1 cellular context compared by ENCODE assay signal in genomic region chr6:7727150-7727950, GRCh38.
A peak's percentile ranks its signal among the peaks of the same experiment; 100 is the strongest.
TF ChIP-seq lines count a peak whose summit lies in the region.

No MANE protein-coding gene starts in this region.

TF ChIP-seq in HEK293, 187 proteins besides CTCF, POLR2A, EP300 and RAD21 (continued from another document and continues in another):
- no peak for TF ChIP-seq ZSCAN18 (tag by site-specific recombination; IDR thresholded peaks at IDR 0.05)
- no peak for TF ChIP-seq ZNF202 (tag by site-specific recombination; IDR thresholded peaks at IDR 0.05; ENCODE audit: borderline replicate concordance)
- TF ChIP-seq, protein P1, sequence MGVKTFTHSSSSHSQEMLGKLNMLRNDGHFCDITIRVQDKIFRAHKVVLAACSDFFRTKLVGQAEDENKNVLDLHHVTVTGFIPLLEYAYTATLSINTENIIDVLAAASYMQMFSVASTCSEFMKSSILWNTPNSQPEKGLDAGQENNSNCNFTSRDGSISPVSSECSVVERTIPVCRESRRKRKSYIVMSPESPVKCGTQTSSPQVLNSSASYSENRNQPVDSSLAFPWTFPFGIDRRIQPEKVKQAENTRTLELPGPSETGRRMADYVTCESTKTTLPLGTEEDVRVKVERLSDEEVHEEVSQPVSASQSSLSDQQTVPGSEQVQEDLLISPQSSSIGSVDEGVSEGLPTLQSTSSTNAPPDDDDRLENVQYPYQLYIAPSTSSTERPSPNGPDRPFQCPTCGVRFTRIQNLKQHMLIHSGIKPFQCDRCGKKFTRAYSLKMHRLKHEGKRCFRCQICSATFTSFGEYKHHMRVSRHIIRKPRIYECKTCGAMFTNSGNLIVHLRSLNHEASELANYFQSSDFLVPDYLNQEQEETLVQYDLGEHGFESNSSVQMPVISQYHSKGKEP (tag by site-specific recombination; IDR thresholded peaks at IDR 0.05) = 0 out of 2 replicates have a peak, but pooled peaks have one; percentile 25
- TF ChIP-seq ZNF24 (tag by site-specific recombination; IDR thresholded peaks at IDR 0.05) = no peak
- no peak for TF ChIP-seq GLI2 (tag by site-specific recombination; IDR thresholded peaks at IDR 0.05; ENCODE audit: borderline replicate concordance, low read depth)
- no peak for TF ChIP-seq ZNF248 (tag by site-specific recombination; IDR thresholded peaks at IDR 0.05)
- peak; percentile 22; the same call in 1 of the 2 replicates for TF ChIP-seq ZXDB (tag by site-specific recombination; IDR thresholded peaks at IDR 0.05)
- TF ChIP-seq ZNF488 (tag by site-specific recombination; IDR thresholded peaks at IDR 0.05) = no peak
- no peak for TF ChIP-seq ZNF148 (tag by site-specific recombination; IDR thresholded peaks at IDR 0.05; ENCODE audit: borderline replicate concordance)
- peak; percentile 88 for TF ChIP-seq PATZ1 (tag by site-specific recombination; IDR thresholded peaks at IDR 0.05)
- TF ChIP-seq ZNF624 (tag by site-specific recombination; IDR thresholded peaks at IDR 0.05) = no peak
- TF ChIP-seq, protein P2, sequence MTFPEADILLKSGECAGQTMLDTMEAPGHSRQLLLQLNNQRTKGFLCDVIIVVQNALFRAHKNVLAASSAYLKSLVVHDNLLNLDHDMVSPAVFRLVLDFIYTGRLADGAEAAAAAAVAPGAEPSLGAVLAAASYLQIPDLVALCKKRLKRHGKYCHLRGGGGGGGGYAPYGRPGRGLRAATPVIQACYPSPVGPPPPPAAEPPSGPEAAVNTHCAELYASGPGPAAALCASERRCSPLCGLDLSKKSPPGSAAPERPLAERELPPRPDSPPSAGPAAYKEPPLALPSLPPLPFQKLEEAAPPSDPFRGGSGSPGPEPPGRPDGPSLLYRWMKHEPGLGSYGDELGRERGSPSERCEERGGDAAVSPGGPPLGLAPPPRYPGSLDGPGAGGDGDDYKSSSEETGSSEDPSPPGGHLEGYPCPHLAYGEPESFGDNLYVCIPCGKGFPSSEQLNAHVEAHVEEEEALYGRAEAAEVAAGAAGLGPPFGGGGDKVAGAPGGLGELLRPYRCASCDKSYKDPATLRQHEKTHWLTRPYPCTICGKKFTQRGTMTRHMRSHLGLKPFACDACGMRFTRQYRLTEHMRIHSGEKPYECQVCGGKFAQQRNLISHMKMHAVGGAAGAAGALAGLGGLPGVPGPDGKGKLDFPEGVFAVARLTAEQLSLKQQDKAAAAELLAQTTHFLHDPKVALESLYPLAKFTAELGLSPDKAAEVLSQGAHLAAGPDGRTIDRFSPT (tag by site-specific recombination; IDR thresholded peaks at IDR 0.05) = no peak
- no peak for TF ChIP-seq ZNF37A (tag by site-specific recombination; IDR thresholded peaks at IDR 0.05)
- TF ChIP-seq ATF2 (tag by site-specific recombination; IDR thresholded peaks at IDR 0.05; ENCODE audit: low read depth) = no peak
- TF ChIP-seq ZNF175 (tag by site-specific recombination; IDR thresholded peaks at IDR 0.05) = no peak
- no peak for TF ChIP-seq ZNF560 (tag by site-specific recombination; IDR thresholded peaks at IDR 0.05; ENCODE audit: borderline replicate concordance)
- TF ChIP-seq ZNF707 (tag by site-specific recombination; IDR thresholded peaks at IDR 0.05) = no peak
- TF ChIP-seq ZNF677 (tag by site-specific recombination; IDR thresholded peaks at IDR 0.05) = no peak
- no peak for TF ChIP-seq ZNF155 (tag by site-specific recombination; IDR thresholded peaks at IDR 0.05)
- TF ChIP-seq RBAK (tag by site-specific recombination; IDR thresholded peaks at IDR 0.05) = no peak
- TF ChIP-seq TCF7L2 (IDR thresholded peaks at IDR 0.05; ENCODE audit: borderline replicate concordance, low read depth, low read length) = no peak
- TF ChIP-seq ZIC2 (tag by site-specific recombination; IDR thresholded peaks at IDR 0.05) = no peak
- no peak for TF ChIP-seq ZNF837 (tag by site-specific recombination; IDR thresholded peaks at IDR 0.05)
- TF ChIP-seq, protein P3, sequence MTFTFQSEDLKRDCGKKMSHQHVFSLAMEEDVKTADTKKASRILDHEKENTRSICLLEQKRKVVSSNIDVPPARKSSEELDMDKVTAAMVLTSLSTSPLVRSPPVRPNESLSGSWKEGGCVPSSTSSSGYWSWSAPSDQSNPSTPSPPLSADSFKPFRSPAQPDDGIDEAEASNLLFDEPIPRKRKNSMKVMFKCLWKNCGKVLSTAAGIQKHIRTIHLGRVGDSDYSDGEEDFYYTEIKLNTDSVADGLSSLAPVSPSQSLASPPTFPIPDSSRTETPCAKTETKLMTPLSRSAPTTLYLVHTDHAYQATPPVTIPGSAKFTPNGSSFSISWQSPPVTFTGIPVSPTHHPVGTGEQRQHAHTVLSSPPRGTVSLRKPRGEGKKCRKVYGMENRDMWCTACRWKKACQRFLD (tag by site-specific recombination; IDR thresholded peaks at IDR 0.05) = no peak
- TF ChIP-seq ZNF596 (tag by site-specific recombination; IDR thresholded peaks at IDR 0.05) = no peak
- no peak for TF ChIP-seq REPIN1 (tag by site-specific recombination; IDR thresholded peaks at IDR 0.05; ENCODE audit: low read depth)
- TF ChIP-seq ZSCAN4 (tag by site-specific recombination; IDR thresholded peaks at IDR 0.05) = no peak
- TF ChIP-seq ZNF302 (tag by site-specific recombination; IDR thresholded peaks at IDR 0.05; ENCODE audit: low read depth) = no peak
- TF ChIP-seq ZNF843 (tag by site-specific recombination; IDR thresholded peaks at IDR 0.05) = no peak
- peak; percentile 42; the same call in 1 of the 2 replicates for TF ChIP-seq ZBTB17 (tag by site-specific recombination; IDR thresholded peaks at IDR 0.05)
- no peak for TF ChIP-seq ZNF549 (tag by site-specific recombination; IDR thresholded peaks at IDR 0.05)
- TF ChIP-seq TRIM28 (IDR thresholded peaks at IDR 0.05; ENCODE audit: borderline replicate concordance, low read length) = no peak
- TF ChIP-seq ZBTB48 (tag by site-specific recombination; IDR thresholded peaks at IDR 0.05) = no peak
- TF ChIP-seq KLF8 (tag by site-specific recombination; IDR thresholded peaks at IDR 0.05) = peak; percentile 60
- no peak; the same call in none of the 2 replicates for TF ChIP-seq ZNF600 (tag by site-specific recombination; IDR thresholded peaks at IDR 0.05)
- no peak for TF ChIP-seq KLF10 (tag by site-specific recombination; IDR thresholded peaks at IDR 0.05)
- TF ChIP-seq ZNF433 (tag by site-specific recombination; IDR thresholded peaks at IDR 0.05; ENCODE audit: low read depth) = no peak
- no peak for TF ChIP-seq ZNF660 (tag by site-specific recombination; IDR thresholded peaks at IDR 0.05)
- no peak for TF ChIP-seq ZNF658 (tag by site-specific recombination; IDR thresholded peaks at IDR 0.05)
- no peak for TF ChIP-seq WT1 (tag by site-specific recombination; IDR thresholded peaks at IDR 0.05)
- TF ChIP-seq ZNF114 (tag by site-specific recombination; IDR thresholded peaks at IDR 0.05) = no peak
- peak; percentile 94 for TF ChIP-seq ZNF341 (tag by site-specific recombination; IDR thresholded peaks at IDR 0.05; ENCODE audit: low read depth)
- no peak for TF ChIP-seq SALL2 (tag by site-specific recombination; IDR thresholded peaks at IDR 0.05; ENCODE audit: borderline replicate concordance)
- TF ChIP-seq ZBTB10 (tag by site-specific recombination; IDR thresholded peaks at IDR 0.05) = peak; percentile 80
- no peak for TF ChIP-seq ZBTB21 (tag by site-specific recombination; IDR thresholded peaks at IDR 0.05)
- TF ChIP-seq ZNF169 (tag by site-specific recombination; IDR thresholded peaks at IDR 0.05) = no peak
- TF ChIP-seq INSM2 (tag by site-specific recombination; IDR thresholded peaks at IDR 0.05) = no peak; the same call in 1 of the 2 replicates
